ENCODE assay signal across 7 cellular contexts in the genomic region with DNA sequence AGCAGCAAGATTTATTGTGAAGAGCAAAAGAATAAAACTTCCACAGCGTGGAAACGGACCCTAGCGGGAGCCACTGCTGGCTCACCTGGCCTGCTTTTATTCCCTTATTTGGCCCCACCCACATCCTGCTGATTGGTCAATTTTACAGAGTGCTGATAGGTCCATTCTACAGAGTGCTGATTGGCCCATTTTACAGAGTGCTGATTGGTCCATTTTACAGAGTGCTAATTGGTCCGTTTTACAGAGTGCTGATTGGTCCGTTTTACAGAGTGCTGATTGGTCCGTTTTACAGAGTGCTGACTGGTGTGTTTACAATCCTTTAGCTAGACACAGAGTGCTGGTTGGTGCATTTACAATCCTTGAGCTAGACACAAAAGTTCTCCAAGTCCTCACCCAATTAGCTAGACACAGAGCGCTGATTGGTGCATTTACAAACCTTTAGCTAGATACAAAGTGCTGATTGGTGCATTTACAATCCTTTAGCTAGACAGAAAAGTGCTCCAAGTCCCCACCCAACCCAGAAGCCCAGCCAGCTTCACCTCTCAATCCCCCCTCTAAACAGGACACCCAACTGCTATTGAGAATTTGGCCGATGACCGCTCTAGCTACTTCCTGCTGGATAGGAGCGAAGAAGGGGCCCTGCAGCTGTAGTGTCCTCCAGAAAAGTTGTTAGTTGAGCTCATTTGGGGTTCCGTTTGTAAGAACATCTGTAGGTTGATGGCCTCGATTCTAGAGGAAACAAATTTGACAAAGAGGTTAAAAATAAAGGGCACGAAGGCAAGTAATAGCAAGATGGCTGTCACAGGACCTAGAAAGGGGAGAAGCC. TPM values are rescaled to one million over a fixed set of nuclear protein-coding genes. Genes with fewer than 3 reads are reported as not detected.
DNase-seq lines count a peak whose midpoint lies in the region; ATAC-seq, FAIRE-seq and TF ChIP-seq lines count a peak whose summit lies in the region.
"Not testable (repeated sequence)": the region's sequence is repeated elsewhere in the genome, so short reads cannot be mapped to it uniquely, and the experiment has no call there.

No MANE protein-coding gene starts in this region.

- H2AFZ ChIP-seq in K562 (ENCODE audit: low read depth, low read length): peak overlapping the region; percentile 93
- H2AFZ ChIP-seq in endothelial cell of umbilical vein (ENCODE audit: low read depth, low read length): not testable (repeated sequence)

- not testable (repeated sequence) for TF ChIP-seq CTCF in A549 (IDR thresholded peaks at IDR 0.05); HL-60 (IDR thresholded peaks at IDR 0.05; ENCODE audit: insufficient read depth, low read length); K562 (IDR thresholded peaks at IDR 0.05 in 2 of 3, conservative IDR thresholded peaks at IDR 0.05 in 1 of 3; ENCODE audit: insufficient read depth in 2 of 3, low read depth in 1 of 3, low read length in 3 of 3); endothelial cell of umbilical vein (IDR thresholded peaks at IDR 0.05; ENCODE audit: extremely low read depth in 1 of 2, insufficient read depth in 1 of 2, low read depth in 1 of 2, low read length in 2 of 2); neutrophil (IDR thresholded peaks at IDR 0.05); upper lobe of left lung (IDR thresholded peaks at IDR 0.05)

- not testable (repeated sequence) for DNase-seq in A549 (ENCODE audit: low read depth in 1 of 2, low spot score in 1 of 2); HL-60 (ENCODE audit: low read depth in 1 of 2, low spot score in 1 of 2); endothelial cell of umbilical vein (ENCODE audit: low read depth, low spot score); upper lobe of left lung
- peak; percentile 12 for DNase-seq in activated CD4-positive, alpha-beta T cell treated with anti-CD3 and anti-CD28 coated beads for 36 hours
- DNase-seq in K562 (ENCODE audit: extremely low read depth in 1 of 4, low spot score in 3 of 4): peak in 2 of 4 experiments; percentile 36 to 48

- not testable (repeated sequence) for H3K4me3 ChIP-seq in A549; HL-60 (replicated peaks; ENCODE audit: insufficient read depth, low read length); K562; endothelial cell of umbilical vein (replicated peaks in 1 of 3; ENCODE audit: insufficient read depth in 1 of 3, low read depth in 1 of 3, low read length in 3 of 3); upper lobe of left lung
- H3K4me3 ChIP-seq in neutrophil (ENCODE audit: low read depth in 1 of 2, low read length in 1 of 2): peak overlapping the region; percentile 44 to 45

- peaks cover 26% of the 10 kb centered on the region for H3K79me2 ChIP-seq in K562 (ENCODE audit: control insufficient read depth, insufficient read depth, low read length)
- H3K79me2 ChIP-seq in endothelial cell of umbilical vein (ENCODE audit: control insufficient read depth, insufficient read depth, low read length): not testable (repeated sequence)

- not testable (repeated sequence) for H3K9me1 ChIP-seq in K562 (ENCODE audit: control insufficient read depth, insufficient read depth, low read length); endothelial cell of umbilical vein (replicated peaks; ENCODE audit: control insufficient read depth, extremely low read depth, insufficient read depth, low read length)

- peak overlapping the region in 1 of 2 experiments; percentile 65; a peak in 1 of 4 replicates for H3K9ac ChIP-seq in K562 (ENCODE audit: insufficient read depth in 1 of 2, low read depth in 2 of 2, low read length in 2 of 2)
- H3K9ac ChIP-seq in endothelial cell of umbilical vein (replicated peaks; ENCODE audit: extremely low read depth, insufficient read depth, low read length): not testable (repeated sequence)

- not testable (repeated sequence) for H3K4me1 Mint-ChIP-seq in activated CD4-positive, alpha-beta T cell treated with anti-CD3 and anti-CD28 coated beads for 36 hours

- in situ Hi-C loops in K562 (cut with MboI): not testable (repeated sequence)

- FAIRE-seq in A549 (lab: Jason Lieb, UNC); K562 (lab: Jason Lieb, UNC): not testable (repeated sequence)
- peak; percentile 66 for FAIRE-seq in endothelial cell of umbilical vein (lab: Jason Lieb, UNC)

- CTCF ChIA-PET in A549 (lab: Yijun Ruan, JAX): interaction anchor here (1.1 kb wide), 1 partner anchor 13 kb away, joined by 3 read pairs; no protein-coding TSS in a partner anchor
- CTCF ChIA-PET in activated CD4-positive, alpha-beta T cell treated with anti-CD3 and anti-CD28 coated beads for 36 hours (lab: Charles Lee): interaction anchor here (0.6 kb wide), 1 partner anchor 8 kb away, joined by 3 read pairs; no protein-coding TSS in a partner anchor
- CTCF ChIA-PET in K562 (lab: Yijun Ruan, JAX; ENCODE audit: low intra/inter-chr PET ratio); endothelial cell of umbilical vein (lab: Charles Lee): not testable (repeated sequence)

- intact Hi-C loops in activated CD4-positive, alpha-beta T cell treated with anti-CD3 and anti-CD28 coated beads for 36 hours (cut with DNase I, micrococcal nuclease); endothelial cell of umbilical vein (cut with micrococcal nuclease): not testable (repeated sequence)
- intact Hi-C loops in K562 (cut with micrococcal nuclease): loop anchor here (2.0 kb wide), 1 partner anchor 28 kb away; no protein-coding TSS in a partner anchor

- TF ChIP-seq POLR2A in A549 (IDR thresholded peaks at IDR 0.05; ENCODE audit: low read length); K562 (conservative IDR thresholded peaks at IDR 0.05); endothelial cell of umbilical vein (IDR thresholded peaks at IDR 0.05; ENCODE audit: low read depth, low read length); upper lobe of left lung (IDR thresholded peaks at IDR 0.05): not testable (repeated sequence)

- POLR2A ChIA-PET in A549 (lab: Yijun Ruan, JAX); activated CD4-positive, alpha-beta T cell treated with anti-CD3 and anti-CD28 coated beads for 36 hours (lab: Charles Lee): not testable (repeated sequence)
- POLR2A ChIA-PET in K562 (lab: Yijun Ruan, JAX) (interaction anchor here (0.6 to 1.5 kb wide), 4 partner anchors 13 to 90 kb away, joined by 3 to 5 read pairs (median 4); no protein-coding TSS in a partner anchor), endothelial cell of umbilical vein (lab: Charles Lee) (interaction anchor here (0.5 kb wide), 1 partner anchor 245 kb away, joined by 3 read pairs; no protein-coding TSS in a partner anchor)

- H3K27ac ChIP-seq in A549; endothelial cell of umbilical vein (ENCODE audit: insufficient read depth, low read depth, low read length): not testable (repeated sequence)
- H3K27ac ChIP-seq in HL-60 (replicated peaks) (peak overlapping the region; percentile 38; the same call in 1 of the 2 replicates), K562 (ENCODE audit: extremely low read depth, low read depth, low read length) (peak overlapping the region; percentile 99), neutrophil (peak overlapping the region; percentile 90), upper lobe of left lung (peak overlapping the region in 3 of 4 donors; percentile 18 to 73 (median 20))

- not testable (repeated sequence) for ATAC-seq in A549; activated CD4-positive, alpha-beta T cell treated with anti-CD3 and anti-CD28 coated beads for 36 hours; upper lobe of left lung (ENCODE audit: low FRiP score in 2 of 2)
- ATAC-seq in K562: peak; percentile 44

- H3K4me2 ChIP-seq in A549; endothelial cell of umbilical vein (ENCODE audit: insufficient read depth, low read length): not testable (repeated sequence)
- H3K4me2 ChIP-seq in K562 (ENCODE audit: insufficient read depth, low read length): peak overlapping the region; percentile 74

- 92% methylated on average over 13 of the region's 13 CpGs for WGBS in A549 (ENCODE audit: missing lambda C conversion rate)
- WGBS in K562 (ENCODE audit: insufficient coverage, low coverage, missing lambda C conversion rate): 86% methylated on average over 13 of the region's 13 CpGs
- 96 to 98% methylated on average over 11 to 13 of the region's 13 CpGs for WGBS in upper lobe of left lung, 2 donors

- not testable (repeated sequence) for H3K9me3 Mint-ChIP-seq in activated CD4-positive, alpha-beta T cell treated with anti-CD3 and anti-CD28 coated beads for 36 hours (ENCODE audit: low read depth)

- not testable (repeated sequence) for H3K4me1 ChIP-seq in A549; endothelial cell of umbilical vein (ENCODE audit: control insufficient read depth, extremely low read depth, insufficient read depth, low read length)
- peaks cover 13 to 33% of the 10 kb centered on the region in 2 experiments; a peak in 4 of 5 replicates for H3K4me1 ChIP-seq in K562 (replicated peaks in 1 of 2; ENCODE audit: control insufficient read depth in 2 of 2, insufficient read depth in 2 of 2, low read length in 2 of 2)
- H3K4me1 ChIP-seq in neutrophil (ENCODE audit: control insufficient read depth in 1 of 2, insufficient read depth in 1 of 2, low read depth in 1 of 2, low read length in 1 of 2): peaks cover 58 to 59% of the 10 kb centered on the region in 2 experiments
- H3K4me1 ChIP-seq in upper lobe of left lung: peaks cover 9 to 28% (median 14%) of the 10 kb centered on the region in 4 donors

- not testable (repeated sequence) for H3K9me3 ChIP-seq in A549; endothelial cell of umbilical vein (replicated peaks; ENCODE audit: control insufficient read depth, insufficient read depth, low read length); neutrophil; upper lobe of left lung
- H3K9me3 ChIP-seq in K562 (replicated peaks; ENCODE audit: control insufficient read depth, insufficient read depth, low read depth, low read length): peaks cover 18% of the 10 kb centered on the region

- H3K27me3 Mint-ChIP-seq in activated CD4-positive, alpha-beta T cell treated with anti-CD3 and anti-CD28 coated beads for 36 hours: not testable (repeated sequence)

- H3K36me3 ChIP-seq in K562 (ENCODE audit: control insufficient read depth, insufficient read depth, low read length): peaks cover 40% of the 10 kb centered on the region
- not testable (repeated sequence) for H3K36me3 ChIP-seq in endothelial cell of umbilical vein (ENCODE audit: control insufficient read depth in 2 of 2, extremely low read depth in 1 of 2, insufficient read depth in 2 of 2, low read length in 2 of 2); upper lobe of left lung
- peaks cover 14% of the 10 kb centered on the region for H3K36me3 ChIP-seq in neutrophil

- not testable (repeated sequence) for H3K4me3 Mint-ChIP-seq in activated CD4-positive, alpha-beta T cell treated with anti-CD3 and anti-CD28 coated beads for 36 hours

- H3K27me3 ChIP-seq in HL-60 (ENCODE audit: insufficient read depth, poor library complexity, severe bottlenecking); K562 (ENCODE audit: control insufficient read depth in 2 of 2, insufficient read depth in 2 of 2, low read length in 2 of 2); endothelial cell of umbilical vein (ENCODE audit: control insufficient read depth in 2 of 2, insufficient read depth in 2 of 2, low read length in 2 of 2); neutrophil; upper lobe of left lung: not testable (repeated sequence)

- BruUV-seq in K562 (replicated peaks; lab: Mats Ljungman, UMichigan); endothelial cell of umbilical vein (replicated peaks; lab: Mats Ljungman, UMichigan): not testable (repeated sequence)

- TF ChIP-seq EP300 in A549 (IDR thresholded peaks at IDR 0.05); K562 (IDR thresholded peaks at IDR 0.05; ENCODE audit: low read length); upper lobe of left lung (IDR thresholded peaks at IDR 0.05): not testable (repeated sequence)

- not testable (repeated sequence) for H3K36me3 Mint-ChIP-seq in activated CD4-positive, alpha-beta T cell treated with anti-CD3 and anti-CD28 coated beads for 36 hours (ENCODE audit: low read depth)

- TF ChIP-seq RAD21 in A549 (conservative IDR thresholded peaks at IDR 0.05 in 1 of 2, IDR thresholded peaks at IDR 0.05 in 1 of 2); K562 (CRISPR knock-in tag; conservative IDR thresholded peaks at IDR 0.05 in 1 of 2, IDR thresholded peaks at IDR 0.05 in 1 of 2): not testable (repeated sequence)

- not testable (repeated sequence) for H4K20me1 ChIP-seq in K562 (replicated peaks; ENCODE audit: control insufficient read depth, insufficient read depth, low read length); endothelial cell of umbilical vein (replicated peaks; ENCODE audit: control insufficient read depth, extremely low read depth, insufficient read depth, low read length)

- H3K27ac Mint-ChIP-seq in activated CD4-positive, alpha-beta T cell treated with anti-CD3 and anti-CD28 coated beads for 36 hours: not testable (repeated sequence)

- dilution Hi-C loops in endothelial cell of umbilical vein (cut with MboI; ENCODE audit: extremely low pct_ligation_motif_present, low sequenced_read_pairs): not testable (repeated sequence)

RNA-seq across cellular contexts. Expression of a gene that starts 57.9 kb away (rescaled TPM):
- polyA plus RNA-seq in A549 (2011; rRNA removed) (38.5 and 45.9 TPM in 2 replicates), A549 (2017; fragmentation: RNase III; extraction: RNeasy Plus Mini Kit Qiagen cat#74134 plus additional on column Dnase treatment) (16.4 to 16.9 TPM (median 16.5 TPM) in 3 replicates), K562 (2011; rRNA removed) (34.0 and 48.0 TPM in 2 replicates), K562 (2014; fragmentation: Illumina TruSeq; extraction: Trizol) (31.0 and 34.1 TPM in 2 replicates), K562 (2014; fragmentation: Nextera tagmentation; extraction: Ambion mirVana) (10 to 100 TPM; 15.2 to 18.2 TPM), K562 (2014; rRNA removed) (25.5 and 28.3 TPM in 2 replicates), endothelial cell of umbilical vein (33.9 and 44.9 TPM in 2 replicates)
- 7.1 and 10.7 TPM in 2 replicates for polyA plus RNA-seq in A549 (2012; cell fraction: cytosol; rRNA removed)
- polyA plus RNA-seq in A549 (2012; cell fraction: nucleus; rRNA removed): 21.2 and 33.0 TPM in 2 replicates
- polyA minus RNA-seq in A549 (2011; rRNA and poly(A)+ RNA removed): 82.6 and 87.3 TPM in 2 replicates
- total RNA-seq in activated CD4-positive, alpha-beta T cell treated with anti-CD3 and anti-CD28 coated beads for 36 hours: 10 to 100 TPM; 22.7 to 24.4 TPM
- total RNA-seq in K562 (2011; cell fraction: chromatin; rRNA removed; ENCODE audit: low replicate concordance): 91.0 and 238 TPM in 2 replicates
- total RNA-seq in K562 (2011; cell fraction: nucleolus; rRNA removed): 47.0 and 55.5 TPM in 2 replicates
- total RNA-seq in K562 (2011; cell fraction: nucleoplasm; rRNA removed): 117 and 146 TPM in 2 replicates
- total RNA-seq in K562 (2014; rRNA removed) (34.5 and 35.6 TPM in 2 replicates), K562 (2014; rRNA removed; fragmentation: Illumina TruSeq; extraction: Trizol) (41.5 and 45.6 TPM in 2 replicates), K562 (2015; rRNA removed; fragmentation: Illumina TruSeq; extraction: Trizol) (44.0 and 46.1 TPM in 2 replicates), K562 (2021) (33.8 and 34.4 TPM in 2 replicates), endothelial cell of umbilical vein (41.3 and 43.6 TPM in 2 replicates), upper lobe of left lung (100 to 1,000 TPM in 2 of 6 donors, 10 to 100 TPM in 4; 58.2 to 136 (median 69.9) TPM)
- 43.3 and 78.7 TPM in 2 replicates for polyA plus RNA-seq in K562 (2011; cell fraction: cytosol; rRNA removed)
- polyA plus RNA-seq in K562 (2011; cell fraction: nucleus; rRNA removed): 50.1 and 51.6 TPM in 2 replicates
- 19.8 and 24.3 TPM in 2 replicates for polyA plus RNA-seq in K562 (2012)
- polyA minus RNA-seq in K562 (2011; rRNA and poly(A)+ RNA removed): 120 and 125 TPM in 2 replicates
- 32.9 and 46.0 TPM in 2 replicates for polyA minus RNA-seq in K562 (2011; cell fraction: cytosol; rRNA and poly(A)+ RNA removed)
- 80.1 and 122 TPM in 2 replicates for polyA minus RNA-seq in K562 (2011; cell fraction: nucleus; rRNA and poly(A)+ RNA removed)
- 15.6 and 16.2 TPM in 2 replicates for polyA plus RNA-seq in endothelial cell of umbilical vein (2011; cell fraction: cytosol; rRNA removed)
- polyA plus RNA-seq in endothelial cell of umbilical vein (2011; cell fraction: nucleus; rRNA removed): 68.0 and 77.2 TPM in 2 replicates
- 30.4 and 33.1 TPM in 2 replicates for polyA plus RNA-seq in endothelial cell of umbilical vein (2012)
- polyA minus RNA-seq in endothelial cell of umbilical vein: 127 and 147 TPM in 2 replicates
- 20.4 TPM for polyA minus RNA-seq in endothelial cell of umbilical vein (2011; cell fraction: cytosol; rRNA and poly(A)+ RNA removed)
- 119 and 146 TPM in 2 replicates for polyA minus RNA-seq in endothelial cell of umbilical vein (2011; cell fraction: nucleus; rRNA and poly(A)+ RNA removed)
